ENCODE assay signal across 1 cellular context in the genomic region with DNA sequence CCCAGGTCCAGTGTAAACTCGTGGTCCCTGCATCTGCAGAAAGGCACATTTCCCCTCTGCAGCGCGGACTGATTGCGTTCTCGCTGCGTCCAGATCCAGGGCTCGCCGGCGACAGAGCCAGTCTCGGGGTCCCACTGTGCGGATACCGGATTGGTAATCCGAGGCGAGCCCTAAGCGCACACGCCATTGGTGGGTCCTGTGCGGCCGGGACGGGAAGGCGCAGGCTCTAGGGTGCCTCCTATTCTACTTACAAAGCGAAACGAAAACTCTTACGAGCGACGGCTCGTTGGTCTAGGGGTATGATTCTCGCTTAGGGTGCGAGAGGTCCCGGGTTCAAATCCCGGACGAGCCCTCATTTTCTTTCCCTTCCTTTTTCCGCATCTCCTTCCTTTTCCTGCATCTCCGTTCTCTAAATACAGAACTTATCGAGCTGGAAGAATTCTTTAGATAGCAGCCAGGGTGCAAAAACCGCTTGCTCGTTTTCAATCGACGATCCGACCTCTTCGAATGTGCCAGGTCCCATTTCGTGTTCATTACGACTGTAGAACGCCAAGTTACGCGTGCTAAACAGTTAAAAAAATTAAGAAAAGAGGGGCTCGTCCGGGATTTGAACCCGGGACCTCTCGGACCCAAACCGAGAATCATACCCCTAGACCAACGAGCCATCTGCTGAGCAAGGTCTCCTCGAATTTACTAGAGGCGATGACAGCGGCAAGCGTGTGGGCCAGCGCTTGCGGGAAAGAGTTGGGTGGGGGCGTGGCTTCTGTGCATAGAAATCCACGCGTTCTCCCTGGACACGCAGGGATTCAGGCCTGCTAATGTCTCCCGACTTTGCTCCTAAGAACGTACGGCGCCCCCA.
A peak's percentile ranks its signal among the peaks of the same experiment; 100 is the strongest.
TF ChIP-seq lines count a peak whose summit lies in the region.

No MANE protein-coding gene starts in this region.

TF ChIP-seq in K562, 482 proteins besides CTCF, POLR2A, EP300 and RAD21 (continued from another document and continues in another):
- TF ChIP-seq, protein P1, sequence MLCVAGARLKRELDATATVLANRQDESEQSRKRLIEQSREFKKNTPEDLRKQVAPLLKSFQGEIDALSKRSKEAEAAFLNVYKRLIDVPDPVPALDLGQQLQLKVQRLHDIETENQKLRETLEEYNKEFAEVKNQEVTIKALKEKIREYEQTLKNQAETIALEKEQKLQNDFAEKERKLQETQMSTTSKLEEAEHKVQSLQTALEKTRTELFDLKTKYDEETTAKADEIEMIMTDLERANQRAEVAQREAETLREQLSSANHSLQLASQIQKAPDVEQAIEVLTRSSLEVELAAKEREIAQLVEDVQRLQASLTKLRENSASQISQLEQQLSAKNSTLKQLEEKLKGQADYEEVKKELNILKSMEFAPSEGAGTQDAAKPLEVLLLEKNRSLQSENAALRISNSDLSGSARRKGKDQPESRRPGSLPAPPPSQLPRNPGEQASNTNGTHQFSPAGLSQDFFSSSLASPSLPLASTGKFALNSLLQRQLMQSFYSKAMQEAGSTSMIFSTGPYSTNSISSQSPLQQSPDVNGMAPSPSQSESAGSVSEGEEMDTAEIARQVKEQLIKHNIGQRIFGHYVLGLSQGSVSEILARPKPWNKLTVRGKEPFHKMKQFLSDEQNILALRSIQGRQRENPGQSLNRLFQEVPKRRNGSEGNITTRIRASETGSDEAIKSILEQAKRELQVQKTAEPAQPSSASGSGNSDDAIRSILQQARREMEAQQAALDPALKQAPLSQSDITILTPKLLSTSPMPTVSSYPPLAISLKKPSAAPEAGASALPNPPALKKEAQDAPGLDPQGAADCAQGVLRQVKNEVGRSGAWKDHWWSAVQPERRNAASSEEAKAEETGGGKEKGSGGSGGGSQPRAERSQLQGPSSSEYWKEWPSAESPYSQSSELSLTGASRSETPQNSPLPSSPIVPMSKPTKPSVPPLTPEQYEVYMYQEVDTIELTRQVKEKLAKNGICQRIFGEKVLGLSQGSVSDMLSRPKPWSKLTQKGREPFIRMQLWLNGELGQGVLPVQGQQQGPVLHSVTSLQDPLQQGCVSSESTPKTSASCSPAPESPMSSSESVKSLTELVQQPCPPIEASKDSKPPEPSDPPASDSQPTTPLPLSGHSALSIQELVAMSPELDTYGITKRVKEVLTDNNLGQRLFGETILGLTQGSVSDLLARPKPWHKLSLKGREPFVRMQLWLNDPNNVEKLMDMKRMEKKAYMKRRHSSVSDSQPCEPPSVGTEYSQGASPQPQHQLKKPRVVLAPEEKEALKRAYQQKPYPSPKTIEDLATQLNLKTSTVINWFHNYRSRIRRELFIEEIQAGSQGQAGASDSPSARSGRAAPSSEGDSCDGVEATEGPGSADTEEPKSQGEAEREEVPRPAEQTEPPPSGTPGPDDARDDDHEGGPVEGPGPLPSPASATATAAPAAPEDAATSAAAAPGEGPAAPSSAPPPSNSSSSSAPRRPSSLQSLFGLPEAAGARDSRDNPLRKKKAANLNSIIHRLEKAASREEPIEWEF (CRISPR knock-in tag; IDR thresholded peaks at IDR 0.05), result no peak
- TF ChIP-seq, protein P2, sequence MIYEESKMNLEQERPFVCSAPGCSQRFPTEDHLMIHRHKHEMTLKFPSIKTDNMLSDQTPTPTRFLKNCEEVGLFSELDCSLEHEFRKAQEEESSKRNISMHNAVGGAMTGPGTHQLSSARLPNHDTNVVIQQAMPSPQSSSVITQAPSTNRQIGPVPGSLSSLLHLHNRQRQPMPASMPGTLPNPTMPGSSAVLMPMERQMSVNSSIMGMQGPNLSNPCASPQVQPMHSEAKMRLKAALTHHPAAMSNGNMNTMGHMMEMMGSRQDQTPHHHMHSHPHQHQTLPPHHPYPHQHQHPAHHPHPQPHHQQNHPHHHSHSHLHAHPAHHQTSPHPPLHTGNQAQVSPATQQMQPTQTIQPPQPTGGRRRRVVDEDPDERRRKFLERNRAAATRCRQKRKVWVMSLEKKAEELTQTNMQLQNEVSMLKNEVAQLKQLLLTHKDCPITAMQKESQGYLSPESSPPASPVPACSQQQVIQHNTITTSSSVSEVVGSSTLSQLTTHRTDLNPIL (CRISPR knock-in tag; IDR thresholded peaks at IDR 0.05), result no peak
- TF ChIP-seq ZKSCAN3 (CRISPR knock-in tag; IDR thresholded peaks at IDR 0.05) (no peak), ZNF583 (CRISPR knock-in tag; IDR thresholded peaks at IDR 0.05) (no peak), RBM22 (IDR thresholded peaks at IDR 0.05; ENCODE audit: low read depth, low read length, poor library complexity, severe bottlenecking) (no peak), NFIX (CRISPR knock-in tag; IDR thresholded peaks at IDR 0.05; ENCODE audit: low read depth) (no peak), FOXJ2 (tag; IDR thresholded peaks at IDR 0.05) (no peak), MAZ (CRISPR knock-in tag; conservative IDR thresholded peaks at IDR 0.05 in 1 of 2, IDR thresholded peaks at IDR 0.05 in 1 of 2) (peak in 1 of 2 experiments; percentile 77; a peak in 2 of 4 replicates), XRCC4 (IDR thresholded peaks at IDR 0.05; ENCODE audit: extremely low read depth, insufficient read depth, insufficient read length) (no peak), SP1 (CRISPR knock-in tag; IDR thresholded peaks at IDR 0.05) (peak; percentile 87), NFRKB (IDR thresholded peaks at IDR 0.05; ENCODE audit: low read depth) (no peak), ZC3H8 (IDR thresholded peaks at IDR 0.05) (no peak), ZNF431 (CRISPR knock-in tag; IDR thresholded peaks at IDR 0.05) (no peak), KLF13 (tag; IDR thresholded peaks at IDR 0.05; ENCODE audit: borderline replicate concordance, low read depth) (no peak), ZNF79 (CRISPR knock-in tag; IDR thresholded peaks at IDR 0.05; ENCODE audit: low read depth) (no peak), PTTG1 (tag; IDR thresholded peaks at IDR 0.05; ENCODE audit: low read depth) (no peak), KAT8 (IDR thresholded peaks at IDR 0.05; ENCODE audit: low read depth) (no peak), TCF7L2 (IDR thresholded peaks at IDR 0.05; ENCODE audit: low read depth, low read length) (no peak), SAFB (IDR thresholded peaks at IDR 0.05; ENCODE audit: borderline replicate concordance, low read depth, low read length) (peak; percentile 87), MCM7 (IDR thresholded peaks at IDR 0.05) (no peak; a peak in 1 of 4 replicates), CAMTA2 (CRISPR knock-in tag; conservative IDR thresholded peaks at IDR 0.05) (no peak), NCOA1 (IDR thresholded peaks at IDR 0.05; ENCODE audit: low read depth) (no peak), TAL1 (IDR thresholded peaks at IDR 0.05) (no peak), ZEB2 (IDR thresholded peaks at IDR 0.05) (no peak), NFYB (IDR thresholded peaks at IDR 0.05; ENCODE audit: extremely low read depth, insufficient read length) (no peak), CREBBP (IDR thresholded peaks at IDR 0.05; ENCODE audit: low read depth, low read length) (no peak), POLR2AphosphoS2 (IDR thresholded peaks at IDR 0.05; ENCODE audit: low read length) (no peak), ZBTB7A (IDR thresholded peaks at IDR 0.05; ENCODE audit: borderline replicate concordance, control insufficient read depth, low read depth, low read length) (0 out of 2 replicates have a peak, but pooled peaks have one; percentile 34), EGR1 (conservative IDR thresholded peaks at IDR 0.05) (no peak), ZNF232 (CRISPR knock-in tag; IDR thresholded peaks at IDR 0.05) (0 out of 2 replicates have a peak, but pooled peaks have one; percentile 41)
- TF ChIP-seq, protein P3, sequence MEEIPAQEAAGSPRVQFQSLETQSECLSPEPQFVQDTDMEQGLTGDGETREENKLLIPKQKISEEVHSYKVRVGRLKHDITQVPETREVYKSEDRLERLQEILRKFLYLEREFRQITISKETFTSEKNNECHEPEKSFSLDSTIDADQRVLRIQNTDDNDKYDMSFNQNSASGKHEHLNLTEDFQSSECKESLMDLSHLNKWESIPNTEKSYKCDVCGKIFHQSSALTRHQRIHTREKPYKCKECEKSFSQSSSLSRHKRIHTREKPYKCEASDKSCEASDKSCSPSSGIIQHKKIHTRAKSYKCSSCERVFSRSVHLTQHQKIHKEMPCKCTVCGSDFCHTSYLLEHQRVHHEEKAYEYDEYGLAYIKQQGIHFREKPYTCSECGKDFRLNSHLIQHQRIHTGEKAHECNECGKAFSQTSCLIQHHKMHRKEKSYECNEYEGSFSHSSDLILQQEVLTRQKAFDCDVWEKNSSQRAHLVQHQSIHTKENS (CRISPR knock-in tag; IDR thresholded peaks at IDR 0.05), result no peak
- TF ChIP-seq, protein P4, sequence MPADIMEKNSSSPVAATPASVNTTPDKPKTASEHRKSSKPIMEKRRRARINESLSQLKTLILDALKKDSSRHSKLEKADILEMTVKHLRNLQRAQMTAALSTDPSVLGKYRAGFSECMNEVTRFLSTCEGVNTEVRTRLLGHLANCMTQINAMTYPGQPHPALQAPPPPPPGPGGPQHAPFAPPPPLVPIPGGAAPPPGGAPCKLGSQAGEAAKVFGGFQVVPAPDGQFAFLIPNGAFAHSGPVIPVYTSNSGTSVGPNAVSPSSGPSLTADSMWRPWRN (IDR thresholded peaks at IDR 0.05; ENCODE audit: low read depth), result no peak
- TF ChIP-seq, protein P5, sequence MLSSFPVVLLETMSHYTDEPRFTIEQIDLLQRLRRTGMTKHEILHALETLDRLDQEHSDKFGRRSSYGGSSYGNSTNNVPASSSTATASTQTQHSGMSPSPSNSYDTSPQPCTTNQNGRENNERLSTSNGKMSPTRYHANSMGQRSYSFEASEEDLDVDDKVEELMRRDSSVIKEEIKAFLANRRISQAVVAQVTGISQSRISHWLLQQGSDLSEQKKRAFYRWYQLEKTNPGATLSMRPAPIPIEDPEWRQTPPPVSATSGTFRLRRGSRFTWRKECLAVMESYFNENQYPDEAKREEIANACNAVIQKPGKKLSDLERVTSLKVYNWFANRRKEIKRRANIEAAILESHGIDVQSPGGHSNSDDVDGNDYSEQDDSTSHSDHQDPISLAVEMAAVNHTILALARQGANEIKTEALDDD (IDR thresholded peaks at IDR 0.05), result no peak; the same call in 1 of the 2 replicates
- TF ChIP-seq, protein P6, sequence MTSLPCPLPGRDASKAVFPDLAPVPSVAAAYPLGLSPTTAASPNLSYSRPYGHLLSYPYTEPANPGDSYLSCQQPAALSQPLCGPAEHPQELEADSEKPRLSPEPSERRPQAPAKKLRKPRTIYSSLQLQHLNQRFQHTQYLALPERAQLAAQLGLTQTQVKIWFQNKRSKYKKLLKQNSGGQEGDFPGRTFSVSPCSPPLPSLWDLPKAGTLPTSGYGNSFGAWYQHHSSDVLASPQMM (CRISPR knock-in tag; IDR thresholded peaks at IDR 0.05), result no peak
- TF ChIP-seq, protein P7, sequence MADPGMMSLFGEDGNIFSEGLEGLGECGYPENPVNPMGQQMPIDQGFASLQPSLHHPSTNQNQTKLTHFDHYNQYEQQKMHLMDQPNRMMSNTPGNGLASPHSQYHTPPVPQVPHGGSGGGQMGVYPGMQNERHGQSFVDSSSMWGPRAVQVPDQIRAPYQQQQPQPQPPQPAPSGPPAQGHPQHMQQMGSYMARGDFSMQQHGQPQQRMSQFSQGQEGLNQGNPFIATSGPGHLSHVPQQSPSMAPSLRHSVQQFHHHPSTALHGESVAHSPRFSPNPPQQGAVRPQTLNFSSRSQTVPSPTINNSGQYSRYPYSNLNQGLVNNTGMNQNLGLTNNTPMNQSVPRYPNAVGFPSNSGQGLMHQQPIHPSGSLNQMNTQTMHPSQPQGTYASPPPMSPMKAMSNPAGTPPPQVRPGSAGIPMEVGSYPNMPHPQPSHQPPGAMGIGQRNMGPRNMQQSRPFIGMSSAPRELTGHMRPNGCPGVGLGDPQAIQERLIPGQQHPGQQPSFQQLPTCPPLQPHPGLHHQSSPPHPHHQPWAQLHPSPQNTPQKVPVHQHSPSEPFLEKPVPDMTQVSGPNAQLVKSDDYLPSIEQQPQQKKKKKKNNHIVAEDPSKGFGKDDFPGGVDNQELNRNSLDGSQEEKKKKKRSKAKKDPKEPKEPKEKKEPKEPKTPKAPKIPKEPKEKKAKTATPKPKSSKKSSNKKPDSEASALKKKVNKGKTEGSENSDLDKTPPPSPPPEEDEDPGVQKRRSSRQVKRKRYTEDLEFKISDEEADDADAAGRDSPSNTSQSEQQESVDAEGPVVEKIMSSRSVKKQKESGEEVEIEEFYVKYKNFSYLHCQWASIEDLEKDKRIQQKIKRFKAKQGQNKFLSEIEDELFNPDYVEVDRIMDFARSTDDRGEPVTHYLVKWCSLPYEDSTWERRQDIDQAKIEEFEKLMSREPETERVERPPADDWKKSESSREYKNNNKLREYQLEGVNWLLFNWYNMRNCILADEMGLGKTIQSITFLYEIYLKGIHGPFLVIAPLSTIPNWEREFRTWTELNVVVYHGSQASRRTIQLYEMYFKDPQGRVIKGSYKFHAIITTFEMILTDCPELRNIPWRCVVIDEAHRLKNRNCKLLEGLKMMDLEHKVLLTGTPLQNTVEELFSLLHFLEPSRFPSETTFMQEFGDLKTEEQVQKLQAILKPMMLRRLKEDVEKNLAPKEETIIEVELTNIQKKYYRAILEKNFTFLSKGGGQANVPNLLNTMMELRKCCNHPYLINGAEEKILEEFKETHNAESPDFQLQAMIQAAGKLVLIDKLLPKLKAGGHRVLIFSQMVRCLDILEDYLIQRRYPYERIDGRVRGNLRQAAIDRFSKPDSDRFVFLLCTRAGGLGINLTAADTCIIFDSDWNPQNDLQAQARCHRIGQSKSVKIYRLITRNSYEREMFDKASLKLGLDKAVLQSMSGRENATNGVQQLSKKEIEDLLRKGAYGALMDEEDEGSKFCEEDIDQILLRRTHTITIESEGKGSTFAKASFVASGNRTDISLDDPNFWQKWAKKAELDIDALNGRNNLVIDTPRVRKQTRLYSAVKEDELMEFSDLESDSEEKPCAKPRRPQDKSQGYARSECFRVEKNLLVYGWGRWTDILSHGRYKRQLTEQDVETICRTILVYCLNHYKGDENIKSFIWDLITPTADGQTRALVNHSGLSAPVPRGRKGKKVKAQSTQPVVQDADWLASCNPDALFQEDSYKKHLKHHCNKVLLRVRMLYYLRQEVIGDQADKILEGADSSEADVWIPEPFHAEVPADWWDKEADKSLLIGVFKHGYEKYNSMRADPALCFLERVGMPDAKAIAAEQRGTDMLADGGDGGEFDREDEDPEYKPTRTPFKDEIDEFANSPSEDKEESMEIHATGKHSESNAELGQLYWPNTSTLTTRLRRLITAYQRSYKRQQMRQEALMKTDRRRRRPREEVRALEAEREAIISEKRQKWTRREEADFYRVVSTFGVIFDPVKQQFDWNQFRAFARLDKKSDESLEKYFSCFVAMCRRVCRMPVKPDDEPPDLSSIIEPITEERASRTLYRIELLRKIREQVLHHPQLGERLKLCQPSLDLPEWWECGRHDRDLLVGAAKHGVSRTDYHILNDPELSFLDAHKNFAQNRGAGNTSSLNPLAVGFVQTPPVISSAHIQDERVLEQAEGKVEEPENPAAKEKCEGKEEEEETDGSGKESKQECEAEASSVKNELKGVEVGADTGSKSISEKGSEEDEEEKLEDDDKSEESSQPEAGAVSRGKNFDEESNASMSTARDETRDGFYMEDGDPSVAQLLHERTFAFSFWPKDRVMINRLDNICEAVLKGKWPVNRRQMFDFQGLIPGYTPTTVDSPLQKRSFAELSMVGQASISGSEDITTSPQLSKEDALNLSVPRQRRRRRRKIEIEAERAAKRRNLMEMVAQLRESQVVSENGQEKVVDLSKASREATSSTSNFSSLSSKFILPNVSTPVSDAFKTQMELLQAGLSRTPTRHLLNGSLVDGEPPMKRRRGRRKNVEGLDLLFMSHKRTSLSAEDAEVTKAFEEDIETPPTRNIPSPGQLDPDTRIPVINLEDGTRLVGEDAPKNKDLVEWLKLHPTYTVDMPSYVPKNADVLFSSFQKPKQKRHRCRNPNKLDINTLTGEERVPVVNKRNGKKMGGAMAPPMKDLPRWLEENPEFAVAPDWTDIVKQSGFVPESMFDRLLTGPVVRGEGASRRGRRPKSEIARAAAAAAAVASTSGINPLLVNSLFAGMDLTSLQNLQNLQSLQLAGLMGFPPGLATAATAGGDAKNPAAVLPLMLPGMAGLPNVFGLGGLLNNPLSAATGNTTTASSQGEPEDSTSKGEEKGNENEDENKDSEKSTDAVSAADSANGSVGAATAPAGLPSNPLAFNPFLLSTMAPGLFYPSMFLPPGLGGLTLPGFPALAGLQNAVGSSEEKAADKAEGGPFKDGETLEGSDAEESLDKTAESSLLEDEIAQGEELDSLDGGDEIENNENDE (IDR thresholded peaks at IDR 0.05; ENCODE audit: low read depth, low read length), result no peak
